Comparison of ENCODE assay signal across 1 cellular context in genomic region chr17:60079401-60079861, GRCh38.
A peak's percentile ranks its signal among the peaks of the same experiment; 100 is the strongest.
TF ChIP-seq lines count a peak whose summit lies in the region.

No MANE protein-coding gene starts in this region.

TF ChIP-seq in HepG2, 621 proteins besides CTCF, POLR2A, EP300 and RAD21 (continued from another document):
- TF ChIP-seq KDM5A (IDR thresholded peaks at IDR 0.05; ENCODE audit: borderline replicate concordance, low read length) (peak; percentile 28; the same call in 1 of the 2 replicates), ZMAT3 (CRISPR knock-in tag; conservative IDR thresholded peaks at IDR 0.05) (no peak), ZMYM4 (CRISPR knock-in tag; IDR thresholded peaks at IDR 0.05) (no peak), ATF5 (CRISPR knock-in tag; IDR thresholded peaks at IDR 0.05; ENCODE audit: low read depth) (no peak), ZBTB3 (CRISPR knock-in tag; IDR thresholded peaks at IDR 0.05; ENCODE audit: borderline replicate concordance, low read depth) (no peak), ZNF20 (CRISPR knock-in tag; IDR thresholded peaks at IDR 0.05) (no peak), MYNN (CRISPR knock-in tag; IDR thresholded peaks at IDR 0.05; ENCODE audit: low read depth) (no peak)
